11 cellular contexts compared by ENCODE assay signal in genomic region chr15:77630956-77631789, GRCh38. TPM values are rescaled to one million over a fixed set of nuclear protein-coding genes. Genes with fewer than 3 reads are reported as not detected.
DNase-seq lines count a peak whose midpoint lies in the region; ATAC-seq, FAIRE-seq and TF ChIP-seq lines count a peak whose summit lies in the region.
"Had no signal": no experiment of that assay in that cellular context is flagged by ENCODE, and none has a peak within 500 bp of the region (broad histone marks: within the 10 kb centered on the region; RNA-seq: fewer than 3 reads in every experiment).

No MANE protein-coding gene starts in this region.

- peak in 13 of 14 donors; percentile 19 to 75 (median 57) for DNase-seq in C1 segment of cervical spinal cord (lab: John Stamatoyannopoulos, UW)
- peak; percentile 71 to 75 for DNase-seq in frontal cortex (ENCODE audit: low spot score in 2 of 2)
- peak in 51 of 56 donors; percentile 4 to 83 (median 61) for DNase-seq in nucleus accumbens (lab: John Stamatoyannopoulos, UW)
- DNase-seq in GM19240 (ENCODE audit: insufficient read length, low spot score), result no peak

- no peak overlapping the region for H3K4me2 ChIP-seq in OCI-LY3 (ENCODE audit: low read length)
- H3K4me2 ChIP-seq: KMS-11 had no signal

- peak; percentile 26; the same call in 1 of the 2 replicates for TF ChIP-seq CTCF in OCI-LY3 (IDR thresholded peaks at IDR 0.05; ENCODE audit: low read depth, low read length)

- no peak overlapping the region for H3K4me3 ChIP-seq in OCI-LY3 (ENCODE audit: low read length)
- H3K4me3 ChIP-seq: SJSA1 had no signal

- H2AFZ ChIP-seq in OCI-LY3 (ENCODE audit: low read depth, low read length), result no peak overlapping the region

- ATAC-seq in HG03175 (IDR thresholded peaks at IDR 0.05; ENCODE audit: unreplicated experiment) (no peak), GM21423 (IDR thresholded peaks at IDR 0.05; ENCODE audit: unreplicated experiment) (no peak), GM19463 (IDR thresholded peaks at IDR 0.05; ENCODE audit: unreplicated experiment) (no peak)

- H3K4me1 ChIP-seq in OCI-LY3 (ENCODE audit: low read length), result peaks cover 13% of the 10 kb centered on the region

- H3K27me3 ChIP-seq in OCI-LY3 (ENCODE audit: low read depth, low read length), result peaks cover 36% of the 10 kb centered on the region

- no peaks in the 10 kb centered on the region for H3K79me2 ChIP-seq in OCI-LY3 (ENCODE audit: low read length)

- no peaks in the 10 kb centered on the region for H3K36me3 ChIP-seq in OCI-LY3 (replicated peaks; ENCODE audit: low read depth, low read length)
- H3K36me3 ChIP-seq: SJSA1 had no signal

- FAIRE-seq in frontal cortex (lab: Jason Lieb, UNC), result no peak
- FAIRE-seq: islet of Langerhans had no signal

- H4K20me1 ChIP-seq in OCI-LY3 (ENCODE audit: insufficient read depth, low read length), result no peaks in the 10 kb centered on the region

- H3K27ac ChIP-seq in OCI-LY3 (ENCODE audit: low read length), result no peak overlapping the region
- H3K27ac ChIP-seq: KMS-11, SJSA1 had no signal

- H3K9me3 ChIP-seq in OCI-LY3 (ENCODE audit: insufficient read depth, low read length), result no peaks in the 10 kb centered on the region
- H3K9me3 ChIP-seq: SJSA1 had no signal

- H3K9ac ChIP-seq in OCI-LY3 (ENCODE audit: low read length), result no peak overlapping the region
- H3K9ac ChIP-seq: KMS-11 had no signal

RNA-seq across cellular contexts. Expression of gene LINGO1, which starts 1.5 kb away (rescaled TPM):
- 32.6 TPM for total RNA-seq in frontal cortex
- total RNA-seq: SJSA1 had no signal
